11 cellular contexts compared by ENCODE assay signal in genomic region chr2:112821142-112821541, GRCh38. TPM values are rescaled to one million over a fixed set of nuclear protein-coding genes. Genes with fewer than 3 reads are reported as not detected.
DNase-seq lines count a peak whose midpoint lies in the region; ATAC-seq, FAIRE-seq and TF ChIP-seq lines count a peak whose summit lies in the region.
"Had no signal": no experiment of that assay in that cellular context is flagged by ENCODE, and none has a peak within 500 bp of the region (broad histone marks: within the 10 kb centered on the region; RNA-seq: fewer than 3 reads in every experiment).

No MANE protein-coding gene starts in this region.

- no peak overlapping the region for H2BK20ac ChIP-seq in H1 (ENCODE audit: low read length)

- DNase-seq in GM13977 (ENCODE audit: low spot score) (peak; percentile 64), H1 (ENCODE audit: low read depth in 1 of 2, low spot score in 2 of 2) (no peak), epidermal melanocyte (ENCODE audit: insufficient read length, low spot score) (no peak), DMS 273 (lab: John Stamatoyannopoulos, UW; ENCODE audit: unreplicated experiment) (no peak)
- no peak for DNase-seq in effector CD8-positive, alpha-beta T cell (lab: John Stamatoyannopoulos, UW)
- DNase-seq: cerebellar nuclear complex, DMS79, islet precursor cell had no signal

- no peak overlapping the region for H2AK5ac ChIP-seq in H1 (ENCODE audit: low read depth, low read length)

- H2AFZ ChIP-seq in H1 (ENCODE audit: low read length): no peak overlapping the region; the same call in 1 of the 2 replicates

- H3K18ac ChIP-seq in H1 (ENCODE audit: extremely low read depth, low read length): no peak overlapping the region

- no peak for TF ChIP-seq EP300 in H1 (IDR thresholded peaks at IDR 0.05; ENCODE audit: borderline replicate concordance in 1 of 2, low read depth in 2 of 2, low read length in 2 of 2)

- no peak overlapping the region for H3K4me3 ChIP-seq in H1 (ENCODE audit: extremely low read depth in 1 of 4, insufficient read depth in 2 of 4, low read depth in 3 of 4, low read length in 4 of 4)

- no peaks in the 10 kb centered on the region for H3K79me1 ChIP-seq in H1 (ENCODE audit: low read depth, low read length)

- peak; percentile 75 for ATAC-seq in GM21360 (IDR thresholded peaks at IDR 0.05; ENCODE audit: unreplicated experiment)
- ATAC-seq in HG03457 (IDR thresholded peaks at IDR 0.05; ENCODE audit: unreplicated experiment): peak; percentile 77
- ATAC-seq in GM18502 (IDR thresholded peaks at IDR 0.05; ENCODE audit: poor library complexity, unreplicated experiment): no peak

- no peak overlapping the region for H2BK5ac ChIP-seq in H1 (ENCODE audit: low read depth, low read length)

- H3K79me2 ChIP-seq in H1 (ENCODE audit: control insufficient read depth in 1 of 2, insufficient read depth in 2 of 2, low read length in 2 of 2): no peaks in the 10 kb centered on the region

- POLR2A ChIA-PET in H1 (lab: Charles Lee; ENCODE audit: partially characterized antibody): no interaction called here

- peak overlapping the region; percentile 30 for H4K91ac ChIP-seq in H1 (replicated peaks; ENCODE audit: insufficient read length, low read length)

- peaks cover 0 to 2% (median 0%) of the 10 kb centered on the region in 4 experiments; a peak in 1 of 7 replicates for H3K27me3 ChIP-seq in H1 (replicated peaks in 1 of 4; ENCODE audit: control insufficient read depth in 3 of 4, extremely low read depth in 1 of 4, insufficient read depth in 3 of 4, low read length in 3 of 4)

- H2BK120ac ChIP-seq in H1 (replicated peaks; ENCODE audit: low read depth, low read length): no peak overlapping the region

- no peak overlapping the region for H3K4me2 ChIP-seq in H1 (ENCODE audit: insufficient read depth in 1 of 2, low read depth in 2 of 2, low read length in 2 of 2)

- in situ Hi-C loops in GM13977 (cut with MboI; ENCODE audit: low pct_unique_long_range_greater_than_20kb, low sequenced_read_pairs, unreplicated experiment): no loop called here

- H3K4me1 ChIP-seq in H1 (replicated peaks in 1 of 4; ENCODE audit: control insufficient read depth in 3 of 4, insufficient read depth in 4 of 4, low read length in 3 of 4): peaks cover 0 to 18% (median 3%) of the 10 kb centered on the region in 4 experiments; a peak in 3 of 7 replicates

- no peak overlapping the region for H4K8ac ChIP-seq in H1 (ENCODE audit: extremely low read depth, insufficient read depth, low read length)

- no peaks in the 10 kb centered on the region for H3K36me3 ChIP-seq in H1 (ENCODE audit: control insufficient read depth in 2 of 4, insufficient read depth in 4 of 4, low read length in 3 of 4)

- H3K14ac ChIP-seq in H1 (ENCODE audit: insufficient read length): no peak overlapping the region

- FAIRE-seq in H1 (lab: Jason Lieb, UNC): no peak

- TF ChIP-seq RAD21 in H1 (IDR thresholded peaks at IDR 0.05 in 1 of 2, conservative IDR thresholded peaks at IDR 0.05 in 1 of 2; ENCODE audit: low read depth in 2 of 2, low read length in 2 of 2): no peak

- TF ChIP-seq CTCF in GM13977 (IDR thresholded peaks at IDR 0.05; ENCODE audit: extremely low read depth, insufficient read depth, missing control alignments) (no peak), H1 (IDR thresholded peaks at IDR 0.05; ENCODE audit: control extremely low read depth in 1 of 3, insufficient read depth in 1 of 3, low read depth in 1 of 3, low read length in 3 of 3) (no peak)

- H2BK15ac ChIP-seq in H1 (ENCODE audit: low read length): no peak overlapping the region

- H3K27ac ChIP-seq in H1 (ENCODE audit: low read depth, low read length): no peak overlapping the region

- no peak overlapping the region for H3K56ac ChIP-seq in H1 (replicated peaks; ENCODE audit: insufficient read length, low read depth, low read length)

- WGBS in H1 (ENCODE audit: extremely low coverage in 1 of 2, insufficient coverage in 1 of 2, insufficient read length in 1 of 2, insufficient replicate concordance in 2 of 2, low coverage in 1 of 2, low lambda C conversion rate in 2 of 2, missing lambda C conversion rate in 1 of 2), 2 experiments: 81% methylated on average over 5 of the region's 5 CpGs; no CpG with 5 or more reads in 1 of the 2 experiments

- H3K4ac ChIP-seq in H1 (replicated peaks; ENCODE audit: insufficient read length, low read depth, low read length): no peak overlapping the region

- no peak overlapping the region for H2BK12ac ChIP-seq in H1 (ENCODE audit: low read depth, low read length)

- no peak overlapping the region for H3K9ac ChIP-seq in H1 (replicated peaks in 1 of 4; ENCODE audit: extremely low read depth in 1 of 4, low read depth in 3 of 4, low read length in 3 of 4)

- TF ChIP-seq POLR2A in H1 (IDR thresholded peaks at IDR 0.05; ENCODE audit: control extremely low read depth in 1 of 2, low read depth in 2 of 2, low read length in 2 of 2): no peak

- H3K23ac ChIP-seq in H1 (ENCODE audit: insufficient read length): no peak overlapping the region

- no peaks in the 10 kb centered on the region for H3K23me2 ChIP-seq in H1 (ENCODE audit: low read depth, low read length)

- no peaks in the 10 kb centered on the region for H4K20me1 ChIP-seq in H1 (replicated peaks in 1 of 2; ENCODE audit: control insufficient read depth in 1 of 2, insufficient read depth in 2 of 2, low read length in 2 of 2)

- CTCF ChIA-PET in H1 (lab: Charles Lee; ENCODE audit: partially characterized antibody): no interaction called here

- H3K9me3 ChIP-seq in H1 (ENCODE audit: insufficient read depth in 2 of 2, low read depth in 1 of 2, low read length in 1 of 2): no peaks in the 10 kb centered on the region

- no peak overlapping the region for H4K5ac ChIP-seq in H1 (ENCODE audit: insufficient read length, low read depth, low read length)

TF ChIP-seq in H1, 55 proteins besides CTCF, POLR2A, EP300 and RAD21:
- TF ChIP-seq ZNF274 (IDR thresholded peaks at IDR 0.05; ENCODE audit: borderline replicate concordance, extremely low read depth, low read length): no peak
- TF ChIP-seq BRCA1 (IDR thresholded peaks at IDR 0.05; ENCODE audit: low read depth, low read length): no peak
- TF ChIP-seq SP2 (IDR thresholded peaks at IDR 0.05; ENCODE audit: low read length): no peak
- no peak for TF ChIP-seq SP1 (IDR thresholded peaks at IDR 0.05; ENCODE audit: low read depth, low read length)
- TF ChIP-seq USF2 (IDR thresholded peaks at IDR 0.05; ENCODE audit: low read length): no peak
- no peak for TF ChIP-seq CBX5 (IDR thresholded peaks at IDR 0.05; ENCODE audit: low read depth, low read length)
- TF ChIP-seq MAX (IDR thresholded peaks at IDR 0.05): no peak
- TF ChIP-seq JUN (IDR thresholded peaks at IDR 0.05; ENCODE audit: low read depth, low read length): no peak
- no peak for TF ChIP-seq CHD1 (IDR thresholded peaks at IDR 0.05; ENCODE audit: low read depth, low read length)
- TF ChIP-seq POLR2AphosphoS5 (IDR thresholded peaks at IDR 0.05; ENCODE audit: low read depth, low read length): no peak
- no peak for TF ChIP-seq POU5F1 (IDR thresholded peaks at IDR 0.05; ENCODE audit: low read depth, low read length)
- TF ChIP-seq RFX5 (IDR thresholded peaks at IDR 0.05; ENCODE audit: borderline replicate concordance, low read depth, low read length): no peak

RNA-seq across cellular contexts. Expression of gene IL1B, which starts 15.4 kb away (rescaled TPM):
- total RNA-seq in H1 (2021; fragmentation: NEBNext Ultra II Directional; extraction: Animal tissue kit (Norgen Biotek cat#: 25700)): not detected in 2 replicates
- polyA plus RNA-seq in H1 (2011; rRNA removed): not detected in 2 replicates
- 0.12 TPM for polyA plus RNA-seq in H1 (2011; cell fraction: cytosol; rRNA removed)
- not detected for polyA plus RNA-seq in H1 (2011; cell fraction: nucleus; rRNA removed)
- not detected in 4 replicates for polyA plus RNA-seq in H1 (2012, experiment 1 of 2)
- not detected for polyA plus RNA-seq in H1 (2012, experiment 2 of 2)
- not detected for polyA plus RNA-seq in H1 (2013, experiment 1 of 2)
- not detected for polyA plus RNA-seq in H1 (2013, experiment 2 of 2)
- polyA minus RNA-seq in H1 (2011; rRNA and poly(A)+ RNA removed): 1.5 TPM in 1 of 2 replicates, not detected in the other
- not detected for polyA minus RNA-seq in H1 (2011; cell fraction: cytosol; rRNA and poly(A)+ RNA removed)
- polyA minus RNA-seq in H1 (2011; cell fraction: nucleus; rRNA and poly(A)+ RNA removed): not detected

RNA-seq across cellular contexts. Expression of gene IL1A, which starts 36.8 kb away (rescaled TPM):
- 0.34 and 0.74 TPM in 2 replicates for total RNA-seq in H1 (2021; fragmentation: NEBNext Ultra II Directional; extraction: Animal tissue kit (Norgen Biotek cat#: 25700))
- 0.25 and 0.32 TPM in 2 replicates for polyA plus RNA-seq in H1 (2011; rRNA removed)
- polyA plus RNA-seq in H1 (2011; cell fraction: cytosol; rRNA removed): 0.25 TPM
- polyA plus RNA-seq in H1 (2011; cell fraction: nucleus; rRNA removed): 0.07 TPM
- 0.21 to 0.69 TPM (median 0.60 TPM) in 4 replicates for polyA plus RNA-seq in H1 (2012, experiment 1 of 2)
- polyA plus RNA-seq in H1 (2012, experiment 2 of 2): not detected
- polyA plus RNA-seq in H1 (2013, experiment 1 of 2): 0.51 TPM
- polyA plus RNA-seq in H1 (2013, experiment 2 of 2): 0.55 TPM
- 0.37 and 0.41 TPM in 2 replicates for polyA minus RNA-seq in H1 (2011; rRNA and poly(A)+ RNA removed)
- not detected for polyA minus RNA-seq in H1 (2011; cell fraction: cytosol; rRNA and poly(A)+ RNA removed)
- 0.60 TPM for polyA minus RNA-seq in H1 (2011; cell fraction: nucleus; rRNA and poly(A)+ RNA removed)

RNA-seq across cellular contexts. Expression of gene CKAP2L, which starts 56.7 kb away (rescaled TPM):
- 19.3 and 20.7 TPM in 2 replicates for total RNA-seq in H1 (2021; fragmentation: NEBNext Ultra II Directional; extraction: Animal tissue kit (Norgen Biotek cat#: 25700))
- polyA plus RNA-seq in H1 (2011; rRNA removed): 1.6 and 2.5 TPM in 2 replicates
- polyA plus RNA-seq in H1 (2011; cell fraction: cytosol; rRNA removed): 4.1 TPM
- 4.1 TPM for polyA plus RNA-seq in H1 (2011; cell fraction: nucleus; rRNA removed)
- polyA plus RNA-seq in H1 (2012, experiment 1 of 2): 5.7 to 11.6 TPM (median 6.5 TPM) in 4 replicates
- polyA plus RNA-seq in H1 (2012, experiment 2 of 2): 0.55 TPM
- 12.2 TPM for polyA plus RNA-seq in H1 (2013, experiment 1 of 2)
- polyA plus RNA-seq in H1 (2013, experiment 2 of 2): 11.0 TPM
- 7.0 and 12.7 TPM in 2 replicates for polyA minus RNA-seq in H1 (2011; rRNA and poly(A)+ RNA removed)
- polyA minus RNA-seq in H1 (2011; cell fraction: cytosol; rRNA and poly(A)+ RNA removed): 5.7 TPM
- 18.7 TPM for polyA minus RNA-seq in H1 (2011; cell fraction: nucleus; rRNA and poly(A)+ RNA removed)
